26 cellular contexts compared by ENCODE assay signal in genomic region chr12:51409846-51410245, GRCh38.
"Had no signal": no experiment of that assay in that cellular context is flagged by ENCODE, and none has a peak within 500 bp of the region (broad histone marks: within the 10 kb centered on the region; RNA-seq: fewer than 3 reads in every experiment).

No MANE protein-coding gene starts in this region.

- H3K27me3 ChIP-seq: colonic mucosa, ovary, upper lobe of left lung, vagina had no signal

- FAIRE-seq: bronchial epithelial cell, frontal cortex, islet of Langerhans had no signal

- H3K27ac ChIP-seq: colonic mucosa, ovary, prostate gland, skin epidermis, upper lobe of left lung, vagina had no signal

- H3K36me3 ChIP-seq: colonic mucosa, ovary, prostate gland, upper lobe of left lung, vagina had no signal

- H3K9me3 ChIP-seq: colonic mucosa, ovary, prostate gland, upper lobe of left lung, vagina had no signal

- DNase-seq: activated CD4-positive, alpha-beta memory T cell treated with anti-CD3 and anti-CD28 coated beads, Interleukin-2, amount 10 ng/mL, durations not matched to agents 7 days and 5 days; activated CD4-positive, alpha-beta T cell treated with anti-CD3 and anti-CD28 coated beads for 1 hour; activated CD4-positive, alpha-beta T cell treated with anti-CD3 and anti-CD28 coated beads, Interleukin-2, amount 10 ng/mL, durations not matched to agents 7 days and 5 days; activated CD8-positive, alpha-beta memory T cell treated with anti-CD3 and anti-CD28 coated beads, Interleukin-2, amount 10 ng/mL, durations not matched to agents 7 days and 5 days; activated naive CD8-positive, alpha-beta T cell treated with anti-CD3 and anti-CD28 coated beads, Interleukin-2, amount 50 U/mL, for 24 hours; activated T-cell treated with anti-CD3 and anti-CD28 coated beads, Interleukin-2, amount 50 U/mL, for 48 hours; anterior cingulate cortex; cerebellar nuclear complex; colonic mucosa; effector CD8-positive, alpha-beta T cell; left cardiac atrium; retina; stimulated activated CD4-positive, alpha-beta T cell treated with anti-CD3 and anti-CD28 coated beads, Interleukin-12 subunit alpha, Interleukin-12 subunit beta, amount 100 ng/mL, for 4 hours; stimulated activated CD4-positive, alpha-beta T cell treated with anti-CD3 and anti-CD28 coated beads, Interleukin-4, amount 100 ng/mL, for 1 hour; stimulated activated naive CD8-positive, alpha-beta T cell treated with anti-CD3 and anti-CD28 coated beads, Interleukin-15, Interleukin-2, amounts not matched to agents 100 U/mL and 50 U/mL, for 24 hours; T-helper 2 cell; upper lobe of left lung had no signal

- ATAC-seq: activated CD8-positive, alpha-beta memory T cell treated with anti-CD3 and anti-CD28 coated beads, Interleukin-2, amount 10 ng/mL, durations not matched to agents 7 days and 5 days; activated naive CD8-positive, alpha-beta T cell treated with anti-CD3 and anti-CD28 coated beads, Interleukin-2, amount 50 U/mL, for 24 hours; left cardiac atrium; sciatic nerve; stimulated activated naive CD8-positive, alpha-beta T cell treated with anti-CD3 and anti-CD28 coated beads, Interleukin-15, Interleukin-2, amounts not matched to agents 100 U/mL and 50 U/mL, for 24 hours; WTC11 had no signal

- H3K4me1 ChIP-seq: colonic mucosa, prostate gland, upper lobe of left lung, vagina had no signal

- H3K4me3 ChIP-seq: colonic mucosa, ovary, prostate gland, skin epidermis, upper lobe of left lung, vagina had no signal
